In the genomic region with DNA sequence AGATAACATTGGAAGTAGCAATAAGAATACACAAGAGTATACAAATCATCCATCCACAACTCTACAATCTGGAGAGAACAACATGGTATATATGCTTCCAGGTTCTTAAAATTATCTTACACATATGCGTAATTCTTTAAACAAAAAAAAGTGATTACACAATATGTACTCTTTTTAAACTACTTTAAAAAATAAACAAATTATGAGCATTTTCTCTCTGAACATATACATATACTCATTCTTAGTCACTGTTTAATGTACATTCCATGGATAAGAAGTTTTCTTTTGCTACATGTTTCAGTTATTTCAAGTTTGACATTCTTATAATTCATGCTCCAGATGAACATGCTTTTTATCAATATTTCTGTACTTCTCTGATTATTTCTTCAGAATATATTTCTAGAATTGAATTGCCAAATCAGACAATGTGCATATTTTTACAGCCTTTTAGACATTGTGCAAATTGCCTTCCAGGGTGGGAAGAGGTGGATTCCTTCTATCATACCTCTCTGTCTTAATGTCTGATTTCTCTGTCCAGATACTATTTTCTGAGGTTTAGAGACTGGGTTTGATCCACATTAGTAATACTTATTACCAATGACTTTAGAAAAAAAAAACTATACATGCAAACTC, we compare ENCODE assay signal across 23 cellular contexts.
DNase-seq lines count a peak whose midpoint lies in the region; ATAC-seq, FAIRE-seq and TF ChIP-seq lines count a peak whose summit lies in the region.
"Had no signal": no experiment of that assay in that cellular context is flagged by ENCODE, and none has a peak within 500 bp of the region (broad histone marks: within the 10 kb centered on the region; RNA-seq: fewer than 3 reads in every experiment).

No MANE protein-coding gene starts in this region.

- H3K9me2 ChIP-seq in SK-N-SH (no peaks in the 10 kb centered on the region), PC-3 (replicated peaks; ENCODE audit: low read length) (no peaks in the 10 kb centered on the region)

- H3K9ac ChIP-seq in SK-N-SH = no peak overlapping the region
- H3K9ac ChIP-seq in PC-3 (ENCODE audit: low read length) = no peak overlapping the region; the same call in 1 of the 2 replicates
- H3K9ac ChIP-seq: BLaER1 treated with 17β-estradiol and CSF1 and Interleukin-3, amounts not matched to agents 10 nM and 100 nM had no signal

- WGBS in SK-N-SH (ENCODE audit: low lambda C conversion rate) = 84% methylated on average over 1 of the region's 1 CpG

- POLR2A ChIA-PET in SK-N-SH (lab: Yijun Ruan, JAX) = no interaction called here
- POLR2A ChIA-PET in PC-3 (lab: Charles Lee; ENCODE audit: unreplicated experiment) = interaction anchor here (0.5 kb wide), 1 partner anchor 18 kb away, joined by 3 read pairs; no protein-coding TSS in a partner anchor

- H3K27me3 ChIP-seq in SK-N-SH (ENCODE audit: insufficient read depth) = no peaks in the 10 kb centered on the region
- H3K27me3 ChIP-seq in PC-3 (ENCODE audit: low read length) = no peaks in the 10 kb centered on the region
- H3K27me3 ChIP-seq: BLaER1 treated with 17β-estradiol and CSF1 and Interleukin-3, amounts not matched to agents 10 nM and 100 nM had no signal

- TF ChIP-seq EP300 in SK-N-SH (IDR thresholded peaks at IDR 0.05; ENCODE audit: borderline replicate concordance in 1 of 2, low read depth in 1 of 2, low read length in 1 of 2) = no peak

- ATAC-seq in SK-N-SH treated with all-trans-retinoic acid at 6 μM for 48 hours (no peak), PC-3 (peak; percentile 73)
- ATAC-seq: A549; CD8-positive, alpha-beta T cell; GM23338; HCT116 had no signal

- H3K9me3 ChIP-seq in SK-N-SH (no peaks in the 10 kb centered on the region), PC-3 (ENCODE audit: low read length) (no peaks in the 10 kb centered on the region)
- H3K9me3 ChIP-seq: A549; BLaER1 treated with 17β-estradiol and CSF1 and Interleukin-3, amounts not matched to agents 10 nM and 100 nM had no signal

- H3F3A ChIP-seq in SK-N-SH (replicated peaks; ENCODE audit: insufficient read depth) (peaks cover 12% of the 10 kb centered on the region), PC-3 (ENCODE audit: low read length, unreplicated experiment) (peaks cover 3% of the 10 kb centered on the region)

- intact Hi-C loops in PC-3 (cut with micrococcal nuclease) = no loop called here

- CTCF ChIA-PET in SK-N-SH (lab: Yijun Ruan, JAX) = no interaction called here
- CTCF ChIA-PET in PC-3 (lab: Charles Lee) = no interaction called here

- BruUV-seq in PC-3 (replicated peaks; lab: Mats Ljungman, UMichigan) = no TSS peak

- no peak for TF ChIP-seq CTCF in SK-N-SH (IDR thresholded peaks at IDR 0.05)
- TF ChIP-seq CTCF in PC-3 (conservative IDR thresholded peaks at IDR 0.05; ENCODE audit: low read depth, low read length) = no peak
- no peak for TF ChIP-seq CTCF in fibroblast of villous mesenchyme (IDR thresholded peaks at IDR 0.05; ENCODE audit: insufficient read depth, low read depth, low read length)

- peaks cover 0 to 16% of the 10 kb centered on the region in 2 experiments; a peak in 2 of 4 replicates for H3K4me1 ChIP-seq in SK-N-SH (ENCODE audit: control insufficient read depth in 1 of 2, insufficient read depth in 2 of 2, low read depth in 1 of 2, low read length in 1 of 2)
- peaks cover 45% of the 10 kb centered on the region for H3K4me1 ChIP-seq in PC-3 (ENCODE audit: insufficient read depth, low read length)
- H3K4me1 ChIP-seq: BLaER1 treated with 17β-estradiol and CSF1 and Interleukin-3, amounts not matched to agents 10 nM and 100 nM had no signal

- peak overlapping the region; percentile 57; the same call in 1 of the 2 replicates for H2AFZ ChIP-seq in SK-N-SH (ENCODE audit: low read depth)
- H2AFZ ChIP-seq in PC-3 (ENCODE audit: low read length) = no peak overlapping the region
- H2AFZ ChIP-seq: GM23338 had no signal

- H3K27ac ChIP-seq in SK-N-SH (ENCODE audit: low read depth in 2 of 2, low read length in 1 of 2) (no peak overlapping the region), PC-3 (ENCODE audit: low read length) (peak overlapping the region; percentile 75)
- H3K27ac ChIP-seq: 22Rv1; A549; BLaER1 treated with 17β-estradiol and CSF1 and Interleukin-3, amounts not matched to agents 10 nM and 100 nM had no signal

- no peak for TF ChIP-seq RAD21 in SK-N-SH (IDR thresholded peaks at IDR 0.05; ENCODE audit: low read length)

- H3K4me3 ChIP-seq in SK-N-SH (ENCODE audit: low read depth in 2 of 2, low read length in 1 of 2) (no peak overlapping the region), PC-3 (ENCODE audit: low read length) (no peak overlapping the region), fibroblast of villous mesenchyme (ENCODE audit: low read depth, low read length) (no peak overlapping the region)
- H3K4me3 ChIP-seq: A549; BLaER1 treated with 17β-estradiol and CSF1 and Interleukin-3, amounts not matched to agents 10 nM and 100 nM; GM23338 had no signal

- H3K4me2 ChIP-seq in SK-N-SH = no peak overlapping the region
- H3K4me2 ChIP-seq in PC-3 (ENCODE audit: low read length) = peak overlapping the region; percentile 62
- H3K4me2 ChIP-seq: A549; BLaER1 treated with 17β-estradiol and CSF1 and Interleukin-3, amounts not matched to agents 10 nM and 100 nM; GM23338 had no signal

- DNase-seq in SK-N-SH (no peak), PC-3 (peak; percentile 65), fibroblast of villous mesenchyme (ENCODE audit: low read depth) (peak; percentile 48), GM19239 (ENCODE audit: insufficient read length, low spot score) (no peak), NCI-H2196 treated with DMSO at 0.1 percent for 48 hours (lab: John Stamatoyannopoulos, UW; ENCODE audit: unreplicated experiment) (no peak)
- no peak for DNase-seq in effector CD8-positive, alpha-beta T cell (lab: John Stamatoyannopoulos, UW)
- DNase-seq: Calu3; CD8-positive, alpha-beta T cell; DMS 273 treated with DMSO at 0.1 percent for 48 hours; DMS53; DND-41; EL; HFFc6 had no signal

- H4K20me1 ChIP-seq in SK-N-SH (ENCODE audit: insufficient read depth) = no peaks in the 10 kb centered on the region
- H4K20me1 ChIP-seq in PC-3 (ENCODE audit: low read length) = no peaks in the 10 kb centered on the region
- H4K20me1 ChIP-seq: BLaER1 treated with 17β-estradiol and CSF1 and Interleukin-3, amounts not matched to agents 10 nM and 100 nM had no signal

- FAIRE-seq in GM19239 (lab: Jason Lieb, UNC) = no peak
- FAIRE-seq: A549, G401.6, GM12891, H54, HTR-8/SVneo had no signal

- H3K36me3 ChIP-seq in SK-N-SH (replicated peaks in 1 of 2; ENCODE audit: control insufficient read depth in 1 of 2, insufficient read depth in 2 of 2, low read length in 1 of 2) = no peaks in the 10 kb centered on the region
- no peaks in the 10 kb centered on the region for H3K36me3 ChIP-seq in PC-3 (ENCODE audit: low read depth, low read length)
- H3K36me3 ChIP-seq: BLaER1 treated with 17β-estradiol and CSF1 and Interleukin-3, amounts not matched to agents 10 nM and 100 nM had no signal

- no peaks in the 10 kb centered on the region for H3K79me2 ChIP-seq in SK-N-SH (ENCODE audit: insufficient read depth)
- no peaks in the 10 kb centered on the region for H3K79me2 ChIP-seq in PC-3 (ENCODE audit: low read length)

TF ChIP-seq in SK-N-SH, 30 proteins besides CTCF, POLR2A, EP300 and RAD21:
- no peak for TF ChIP-seq GATA2 (CRISPR knock-in tag; IDR thresholded peaks at IDR 0.05)
- TF ChIP-seq FOXJ3 (CRISPR knock-in tag; IDR thresholded peaks at IDR 0.05) = no peak
- no peak for TF ChIP-seq GABPA (IDR thresholded peaks at IDR 0.05; ENCODE audit: low read depth)
- TF ChIP-seq RCOR1 (IDR thresholded peaks at IDR 0.05; ENCODE audit: low read length) = no peak
- TF ChIP-seq, protein P1, sequence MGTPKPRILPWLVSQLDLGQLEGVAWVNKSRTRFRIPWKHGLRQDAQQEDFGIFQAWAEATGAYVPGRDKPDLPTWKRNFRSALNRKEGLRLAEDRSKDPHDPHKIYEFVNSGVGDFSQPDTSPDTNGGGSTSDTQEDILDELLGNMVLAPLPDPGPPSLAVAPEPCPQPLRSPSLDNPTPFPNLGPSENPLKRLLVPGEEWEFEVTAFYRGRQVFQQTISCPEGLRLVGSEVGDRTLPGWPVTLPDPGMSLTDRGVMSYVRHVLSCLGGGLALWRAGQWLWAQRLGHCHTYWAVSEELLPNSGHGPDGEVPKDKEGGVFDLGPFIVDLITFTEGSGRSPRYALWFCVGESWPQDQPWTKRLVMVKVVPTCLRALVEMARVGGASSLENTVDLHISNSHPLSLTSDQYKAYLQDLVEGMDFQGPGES (IDR thresholded peaks at IDR 0.05; ENCODE audit: low read depth, low read length) = no peak
- no peak for TF ChIP-seq SIN3A (IDR thresholded peaks at IDR 0.05; ENCODE audit: borderline replicate concordance, low read depth, low read length)

TF ChIP-seq in SK-N-SH treated with all-trans-retinoic acid at 6 μM for 48 hours, 23 proteins besides CTCF, POLR2A, EP300 and RAD21:
- TF ChIP-seq GLIS3 (CRISPR knock-in tag; IDR thresholded peaks at IDR 0.05) = no peak
- no peak for TF ChIP-seq TCF4 (CRISPR knock-in tag; IDR thresholded peaks at IDR 0.05; ENCODE audit: borderline replicate concordance)
- TF ChIP-seq ZNF565 (CRISPR knock-in tag; conservative IDR thresholded peaks at IDR 0.05; ENCODE audit: low read depth) = no peak
- no peak for TF ChIP-seq ZC3H10 (CRISPR knock-in tag; IDR thresholded peaks at IDR 0.05)
- TF ChIP-seq ZFP30 (CRISPR knock-in tag; IDR thresholded peaks at IDR 0.05) = no peak
- TF ChIP-seq BACH2 (CRISPR knock-in tag; IDR thresholded peaks at IDR 0.05; ENCODE audit: borderline replicate concordance) = no peak
- TF ChIP-seq, protein P2, sequence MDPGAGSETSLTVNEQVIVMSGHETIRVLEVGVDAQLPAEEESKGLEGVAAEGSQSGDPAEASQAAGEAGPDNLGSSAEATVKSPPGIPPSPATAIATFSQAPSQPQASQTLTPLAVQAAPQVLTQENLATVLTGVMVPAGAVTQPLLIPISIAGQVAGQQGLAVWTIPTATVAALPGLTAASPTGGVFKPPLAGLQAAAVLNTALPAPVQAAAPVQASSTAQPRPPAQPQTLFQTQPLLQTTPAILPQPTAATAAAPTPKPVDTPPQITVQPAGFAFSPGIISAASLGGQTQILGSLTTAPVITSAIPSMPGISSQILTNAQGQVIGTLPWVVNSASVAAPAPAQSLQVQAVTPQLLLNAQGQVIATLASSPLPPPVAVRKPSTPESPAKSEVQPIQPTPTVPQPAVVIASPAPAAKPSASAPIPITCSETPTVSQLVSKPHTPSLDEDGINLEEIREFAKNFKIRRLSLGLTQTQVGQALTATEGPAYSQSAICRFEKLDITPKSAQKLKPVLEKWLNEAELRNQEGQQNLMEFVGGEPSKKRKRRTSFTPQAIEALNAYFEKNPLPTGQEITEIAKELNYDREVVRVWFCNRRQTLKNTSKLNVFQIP (CRISPR knock-in tag; IDR thresholded peaks at IDR 0.05; ENCODE audit: borderline replicate concordance, low read depth) = no peak
- no peak for TF ChIP-seq TOX (CRISPR knock-in tag; IDR thresholded peaks at IDR 0.05; ENCODE audit: borderline replicate concordance)
- TF ChIP-seq OSR1 (CRISPR knock-in tag; IDR thresholded peaks at IDR 0.05) = no peak
- TF ChIP-seq PPARA (CRISPR knock-in tag; IDR thresholded peaks at IDR 0.05; ENCODE audit: borderline replicate concordance) = no peak
- TF ChIP-seq CSDC2 (CRISPR knock-in tag; IDR thresholded peaks at IDR 0.05) = no peak

Comparison
In these comparisons a context has a peak if more than half of its experiments do, and no peak if none do; other contexts are left out.
1. DNase-seq: peak in PC-3 (single experiment) and fibroblast of villous mesenchyme (single experiment); none in SK-N-SH (single experiment), GM19239 (single experiment), NCI-H2196 treated with DMSO at 0.1 percent for 48 hours (single experiment) and effector CD8-positive, alpha-beta T cell (single experiment).